In genomic region chr2:13260401-13260800, GRCh38 we compare ENCODE assay signal across 24 cellular contexts.
DNase-seq lines count a peak whose midpoint lies in the region; ATAC-seq and TF ChIP-seq lines count a peak whose summit lies in the region.
"Had no signal": no experiment of that assay in that cellular context is flagged by ENCODE, and none has a peak within 500 bp of the region (broad histone marks: within the 10 kb centered on the region; RNA-seq: fewer than 3 reads in every experiment).

No MANE protein-coding gene starts in this region.

- no peaks in the 10 kb centered on the region for H3K79me2 ChIP-seq in parathyroid adenoma

- H2AFZ ChIP-seq in parathyroid adenoma, result peak overlapping the region; percentile 75

- peaks cover 37% of the 10 kb centered on the region for H3K9me3 Mint-ChIP-seq in endodermal cell
- H3K9me3 Mint-ChIP-seq: activated T-helper 1 cell treated with anti-CD3 and anti-CD28 coated beads, Interleukin-12 subunit alpha, Interleukin-12 subunit beta, Interleukin-2, Interleukin-4 antibody, amounts not matched to agents 30 ng/mL and 10 ng/mL and 1 ng/mL, durations not matched to agents 14 hours and 24 hours and 36 hours; stimulated activated naive CD8-positive, alpha-beta T cell treated with anti-CD3 and anti-CD28 coated beads, Interleukin-15, amount 100 ng/mL, for 72 hours; T-helper 1 cell treated with Interleukin-12 subunit alpha and Interleukin-12 subunit beta and Interleukin-4 antibody, amounts not matched to agents 30 μg/mL and 1 μg/mL, for 36 hours had no signal

- ATAC-seq in left lung, result no peak
- ATAC-seq: right cardiac atrium; stimulated activated naive CD8-positive, alpha-beta T cell treated with anti-CD3 and anti-CD28 coated beads, Interleukin-15, amount 100 ng/mL, for 72 hours had no signal

- H3K4me3 ChIP-seq in endodermal cell (ENCODE audit: low read length), result no peak overlapping the region
- H3K4me3 ChIP-seq in parathyroid adenoma (ENCODE audit: low read depth, low read length), result no peak overlapping the region
- H3K4me3 ChIP-seq in left lung, result no peak overlapping the region
- H3K4me3 ChIP-seq in sigmoid colon, result no peak overlapping the region
- H3K4me3 ChIP-seq: ascending aorta, esophagus squamous epithelium, tibial nerve had no signal

- H3K27ac Mint-ChIP-seq in endodermal cell, result no peak overlapping the region
- H3K27ac Mint-ChIP-seq: activated naive CD4-positive, alpha-beta T cell treated with anti-CD3 and anti-CD28 coated beads, Interleukin-2, amount 50 U/mL, for 24 hours; activated T-helper 1 cell treated with anti-CD3 and anti-CD28 coated beads, Interleukin-12 subunit alpha, Interleukin-12 subunit beta, Interleukin-2, Interleukin-4 antibody, amounts not matched to agents 30 ng/mL and 10 ng/mL and 1 ng/mL, durations not matched to agents 14 hours and 24 hours and 36 hours; naive B cell; stimulated activated naive CD8-positive, alpha-beta T cell treated with anti-CD3 and anti-CD28 coated beads, Interleukin-15, amount 100 ng/mL, for 72 hours; T-helper 1 cell treated with Interleukin-12 subunit alpha and Interleukin-12 subunit beta and Interleukin-4 antibody, amounts not matched to agents 30 μg/mL and 1 μg/mL, for 36 hours had no signal

- H3K27me3 ChIP-seq in endodermal cell (ENCODE audit: control insufficient read depth, insufficient read depth, low read length, poor library complexity, severe bottlenecking) (no peaks in the 10 kb centered on the region), parathyroid adenoma (ENCODE audit: control insufficient read depth, insufficient read depth, low read length) (no peaks in the 10 kb centered on the region), left lung (no peaks in the 10 kb centered on the region), sigmoid colon (peaks cover 0 to 3% (median 0%) of the 10 kb centered on the region in 3 donors)
- H3K27me3 ChIP-seq: ascending aorta, esophagus squamous epithelium, tibial nerve had no signal

- H3K27me3 Mint-ChIP-seq in endodermal cell (ENCODE audit: insufficient read depth), result no peaks in the 10 kb centered on the region
- H3K27me3 Mint-ChIP-seq: naive B cell had no signal

- H3K4me1 Mint-ChIP-seq in endodermal cell, result no peaks in the 10 kb centered on the region
- H3K4me1 Mint-ChIP-seq: activated naive CD4-positive, alpha-beta T cell treated with anti-CD3 and anti-CD28 coated beads, Interleukin-2, amount 50 U/mL, for 24 hours; naive B cell; stimulated activated naive CD8-positive, alpha-beta T cell treated with anti-CD3 and anti-CD28 coated beads, Interleukin-15, amount 100 ng/mL, for 72 hours had no signal

- H3K9me3 ChIP-seq in endodermal cell (ENCODE audit: control insufficient read depth, low read length) (peaks cover 67% of the 10 kb centered on the region), parathyroid adenoma (ENCODE audit: control insufficient read depth, low read length) (no peaks in the 10 kb centered on the region), left lung (peaks cover 0 to 5% of the 10 kb centered on the region in 2 donors), sigmoid colon (no peaks in the 10 kb centered on the region)
- H3K9me3 ChIP-seq: ascending aorta had no signal

- no peak overlapping the region for H3K9ac ChIP-seq in endodermal cell (ENCODE audit: extremely low read depth, low read length, poor library complexity, severe bottlenecking)
- H3K9ac ChIP-seq in parathyroid adenoma, result no peak overlapping the region

- no peak for TF ChIP-seq EP300 in sigmoid colon (IDR thresholded peaks at IDR 0.05)

- H3K36me3 Mint-ChIP-seq in endodermal cell (ENCODE audit: low read depth), result no peaks in the 10 kb centered on the region
- H3K36me3 Mint-ChIP-seq: activated naive CD4-positive, alpha-beta T cell treated with anti-CD3 and anti-CD28 coated beads, Interleukin-2, amount 50 U/mL, for 24 hours; naive B cell had no signal

- H3K27ac ChIP-seq in endodermal cell (ENCODE audit: low read depth, low read length) (no peak overlapping the region), parathyroid adenoma (peak overlapping the region; percentile 49), left lung (no peak overlapping the region), sigmoid colon (no peak overlapping the region)
- H3K27ac ChIP-seq: ascending aorta, esophagus squamous epithelium, tibial nerve, VCaP had no signal

- no peak overlapping the region for H3K4me3 Mint-ChIP-seq in endodermal cell
- H3K4me3 Mint-ChIP-seq: activated naive CD4-positive, alpha-beta T cell treated with anti-CD3 and anti-CD28 coated beads, Interleukin-2, amount 50 U/mL, for 24 hours; activated T-helper 1 cell treated with anti-CD3 and anti-CD28 coated beads, Interleukin-12 subunit alpha, Interleukin-12 subunit beta, Interleukin-2, Interleukin-4 antibody, amounts not matched to agents 30 ng/mL and 10 ng/mL and 1 ng/mL, durations not matched to agents 14 hours and 24 hours and 36 hours; naive B cell; stimulated activated naive CD8-positive, alpha-beta T cell treated with anti-CD3 and anti-CD28 coated beads, Interleukin-15, amount 100 ng/mL, for 72 hours; T-helper 1 cell treated with Interleukin-12 subunit alpha and Interleukin-12 subunit beta and Interleukin-4 antibody, amounts not matched to agents 30 μg/mL and 1 μg/mL, for 36 hours had no signal

- no peak for TF ChIP-seq CTCF in endodermal cell (conservative IDR thresholded peaks at IDR 0.05)
- TF ChIP-seq CTCF in parathyroid adenoma (IDR thresholded peaks at IDR 0.05), result no peak
- no peak for TF ChIP-seq CTCF in left lung (IDR thresholded peaks at IDR 0.05)
- TF ChIP-seq CTCF in sigmoid colon (IDR thresholded peaks at IDR 0.05), result no peak

- peak; percentile 22 for DNase-seq in HT1080 (ENCODE audit: low read depth)
- DNase-seq in RKO (ENCODE audit: low spot score), result peak; percentile 4
- peak; percentile 71 for DNase-seq in endodermal cell
- DNase-seq in NCI-H128 (lab: John Stamatoyannopoulos, UW; ENCODE audit: unreplicated experiment), result no peak
- DNase-seq in left lung, result no peak
- no peak for DNase-seq in sigmoid colon
- no peak for DNase-seq in NCI-H2107 treated with DMSO at 0.1 percent for 48 hours (lab: John Stamatoyannopoulos, UW; ENCODE audit: unreplicated experiment)
- DNase-seq: activated CD4-positive, alpha-beta T cell treated with anti-CD3 and anti-CD28 coated beads, Interleukin-2, amount 50 U/mL, for 1 hour; DMS79 treated with DMSO at 0.1 percent for 48 hours; esophagus squamous epithelium; naive B cell; NCI-H1436; NCI-H2171; NCI-H524; right cardiac atrium; Right ventricle myocardium superior; stimulated activated naive CD8-positive, alpha-beta T cell treated with anti-CD3 and anti-CD28 coated beads, Interleukin-15, amount 100 ng/mL, for 72 hours had no signal

- WGBS in endodermal cell (ENCODE audit: insufficient coverage in 1 of 2, insufficient read length in 1 of 2), 2 experiments, result 63 to 64% methylated on average over 2 of the region's 2 CpGs
- WGBS in sigmoid colon, 2 donors, result 35 to 41% methylated on average over 2 of the region's 2 CpGs

- intact Hi-C loops in left lung (cut with DNase I) (no loop called here), sigmoid colon (cut with DNase I) (loop anchor here (10.0 kb wide), 1 partner anchor 1606 kb away; no protein-coding TSS in a partner anchor)

- H3K4me1 ChIP-seq in endodermal cell (ENCODE audit: control insufficient read depth, insufficient read depth, low read length) (no peaks in the 10 kb centered on the region), parathyroid adenoma (peaks cover 12% of the 10 kb centered on the region), left lung (no peaks in the 10 kb centered on the region), sigmoid colon (no peaks in the 10 kb centered on the region)
- H3K4me1 ChIP-seq: ascending aorta, esophagus squamous epithelium, tibial nerve had no signal

- H3K36me3 ChIP-seq in endodermal cell (ENCODE audit: control insufficient read depth, insufficient read depth, low read length) (no peaks in the 10 kb centered on the region), parathyroid adenoma (ENCODE audit: control insufficient read depth, insufficient read depth, low read length) (no peaks in the 10 kb centered on the region), left lung (no peaks in the 10 kb centered on the region), sigmoid colon (no peaks in the 10 kb centered on the region)
- H3K36me3 ChIP-seq: ascending aorta, esophagus squamous epithelium, tibial nerve had no signal

- no peak for TF ChIP-seq POLR2A in sigmoid colon (IDR thresholded peaks at IDR 0.05)

- H3K4me2 ChIP-seq in parathyroid adenoma (ENCODE audit: low read length), result no peak overlapping the region

Comparison
In these comparisons a context has a peak if more than half of its experiments do, and no peak if none do; other contexts are left out.
1. DNase-seq: peak in HT1080 (single experiment), RKO (single experiment) and endodermal cell (single experiment); none in NCI-H128 (single experiment), left lung (0 of 2), sigmoid colon (single experiment) and NCI-H2107 treated with DMSO at 0.1 percent for 48 hours (single experiment).